11 cellular contexts compared by ENCODE assay signal in genomic region chr12:9866786-9867379, GRCh38. TPM values are rescaled to one million over a fixed set of nuclear protein-coding genes. Genes with fewer than 3 reads are reported as not detected.
DNase-seq lines count a peak whose midpoint lies in the region; ATAC-seq and TF ChIP-seq lines count a peak whose summit lies in the region.
"Had no signal": no experiment of that assay in that cellular context is flagged by ENCODE, and none has a peak within 500 bp of the region (broad histone marks: within the 10 kb centered on the region; RNA-seq: fewer than 3 reads in every experiment).

No MANE protein-coding gene starts in this region.

- ATAC-seq in naive thymus-derived CD4-positive, alpha-beta T cell: no peak
- ATAC-seq in HG02938 (IDR thresholded peaks at IDR 0.05; ENCODE audit: unreplicated experiment): no peak

- CTCF ChIA-PET in MCF 10A (lab: Yijun Ruan, JAX): interaction anchor here (0.6 to 0.7 kb wide), 3 partner anchors 30 to 124 kb away, joined by 3 to 4 read pairs (median 4); no protein-coding TSS in a partner anchor
- CTCF ChIA-PET in naive thymus-derived CD4-positive, alpha-beta T cell (lab: Charles Lee): interaction anchor here (0.7 to 1.6 kb wide), 7 partner anchors 53 to 124 kb away, joined by 3 to 5 read pairs (median 4); no protein-coding TSS in a partner anchor

- no peaks in the 10 kb centered on the region for H3K27me3 ChIP-seq in ACC112 (ENCODE audit: insufficient read depth, low read length)
- H3K27me3 ChIP-seq in naive thymus-derived CD4-positive, alpha-beta T cell (ENCODE audit: control insufficient read depth in 2 of 2, insufficient read depth in 2 of 2, low read length in 2 of 2): no peaks in the 10 kb centered on the region

- H3K27me3 Mint-ChIP-seq in MCF 10A (ENCODE audit: insufficient read depth, unreplicated experiment): no peaks in the 10 kb centered on the region
- no peaks in the 10 kb centered on the region for H3K27me3 Mint-ChIP-seq in naive thymus-derived CD4-positive, alpha-beta T cell

- peaks cover 42% of the 10 kb centered on the region for H3K79me2 ChIP-seq in ACC112 (ENCODE audit: control insufficient read depth, insufficient read depth, low read length, unreplicated experiment)

- intact Hi-C loops in MCF 10A (cut with micrococcal nuclease): loop anchor here (10.0 kb wide), 1 partner anchor 348 kb away; the partner anchor contains the start of gene GABARAPL1
- intact Hi-C loops in naive thymus-derived CD4-positive, alpha-beta T cell (cut with micrococcal nuclease): loop anchor here (1.0 to 5.0 kb wide), 7 partner anchors 7 to 856 kb away; partner anchors contain the start of genes MAGOHB (in 1 of the 2) and YBX3 (in 1 of the 2)

- H3K4me1 ChIP-seq in ACC112 (ENCODE audit: control insufficient read depth, insufficient read depth, low read length, unreplicated experiment): peaks cover 12% of the 10 kb centered on the region
- H3K4me1 ChIP-seq in naive thymus-derived CD4-positive, alpha-beta T cell (ENCODE audit: control insufficient read depth in 2 of 2, insufficient read depth in 2 of 2, low read length in 2 of 2): peaks cover 13 to 23% of the 10 kb centered on the region in 2 donors

- peak overlapping the region; percentile 21 for H3K27ac Mint-ChIP-seq in MCF 10A (ENCODE audit: low read depth, unreplicated experiment)
- peak overlapping the region; percentile 68 to 100 (median 92) for H3K27ac Mint-ChIP-seq in naive thymus-derived CD4-positive, alpha-beta T cell

- no peak overlapping the region for H2AFZ ChIP-seq in ACC112 (ENCODE audit: low read length, unreplicated experiment)

- BruUV-seq in MCF 10A (replicated peaks; lab: Mats Ljungman, UMichigan): no TSS peak

- 0 out of 2 replicates have a peak, but pooled peaks cover 3% of the 10 kb centered on the region for H3K36me3 ChIP-seq in ACC112 (ENCODE audit: insufficient read depth, low read length)
- peaks cover 0 to 5% (median 0%) of the 10 kb centered on the region in 3 experiments for H3K36me3 ChIP-seq in naive thymus-derived CD4-positive, alpha-beta T cell (ENCODE audit: control insufficient read depth in 2 of 3, insufficient read depth in 3 of 3, low read length in 3 of 3)

- H3K27ac ChIP-seq in ACC112 (ENCODE audit: low read depth, low read length): no peak overlapping the region
- H3K27ac ChIP-seq in naive thymus-derived CD4-positive, alpha-beta T cell (ENCODE audit: low read depth, low read length): peak overlapping the region; percentile 94

- peak overlapping the region; percentile 43 for H3K4me3 Mint-ChIP-seq in MCF 10A (ENCODE audit: unreplicated experiment)
- H3K4me3 Mint-ChIP-seq in naive thymus-derived CD4-positive, alpha-beta T cell: peak overlapping the region; percentile 82 to 99 (median 92)
- H3K4me3 Mint-ChIP-seq: neural crest cell had no signal

- DNase-seq in HS-5 (ENCODE audit: low read depth) (peak; percentile 24), MCF 10A (ENCODE audit: unreplicated experiment) (no peak), foreskin melanocyte (no peak), SK-N-DZ (ENCODE audit: low spot score) (no peak), cortex of kidney (lab: John Stamatoyannopoulos, UW) (no peak)
- DNase-seq in naive thymus-derived CD4-positive, alpha-beta T cell: no peak
- DNase-seq: NCI-H446; stimulated activated CD8-positive, alpha-beta memory T cell treated with anti-CD3 and anti-CD28 coated beads, Interleukin-4, amount 100 ng/mL, for 48 hours had no signal

- H3K9me3 ChIP-seq in naive thymus-derived CD4-positive, alpha-beta T cell (ENCODE audit: control insufficient read depth in 2 of 3, low read length in 3 of 3): peaks cover 0 to 4% (median 0%) of the 10 kb centered on the region in 3 experiments

- peaks cover 41% of the 10 kb centered on the region for H3K4me1 Mint-ChIP-seq in MCF 10A (ENCODE audit: insufficient read depth, unreplicated experiment)
- H3K4me1 Mint-ChIP-seq in naive thymus-derived CD4-positive, alpha-beta T cell: peaks cover 29 to 55% (median 46%) of the 10 kb centered on the region in 7 donors

- TF ChIP-seq CTCF in MCF 10A (IDR thresholded peaks at IDR 0.05; ENCODE audit: unreplicated experiment): no peak

- no peaks in the 10 kb centered on the region for H3K9me3 Mint-ChIP-seq in MCF 10A (ENCODE audit: unreplicated experiment)
- H3K9me3 Mint-ChIP-seq in naive thymus-derived CD4-positive, alpha-beta T cell: peaks cover 5 to 18% (median 11%) of the 10 kb centered on the region in 11 donors

- peak overlapping the region; percentile 77 for H3K4me3 ChIP-seq in ACC112 (ENCODE audit: low read depth, low read length)
- H3K4me3 ChIP-seq in naive thymus-derived CD4-positive, alpha-beta T cell (ENCODE audit: low read length): peak overlapping the region; percentile 70

- no peaks in the 10 kb centered on the region for H3K36me3 Mint-ChIP-seq in MCF 10A (ENCODE audit: insufficient read depth, unreplicated experiment)
- peaks cover 14 to 34% (median 25%) of the 10 kb centered on the region in 5 donors for H3K36me3 Mint-ChIP-seq in naive thymus-derived CD4-positive, alpha-beta T cell

- POLR2A ChIA-PET in MCF 10A (lab: Yijun Ruan, JAX): interaction anchor here (0.6 to 1.2 kb wide), 3 partner anchors 53 to 345 kb away, joined by 3 to 4 read pairs (median 3); partner anchors contain the start of gene GABARAPL1
- POLR2A ChIA-PET in naive thymus-derived CD4-positive, alpha-beta T cell (lab: Charles Lee): interaction anchor here (0.6 to 4.2 kb wide), 17 partner anchors 11 to 493 kb away, joined by 3 to 88 read pairs (median 4); partner anchors contain the start of gene CD69

RNA-seq across cellular contexts. Expression of gene CLEC2B, which starts 2.3 kb away (rescaled TPM):
- total RNA-seq in MCF 10A (2022): 1.8 and 2.2 TPM in 2 replicates
- 10 to 100 TPM; 50.1 to 86.8 (median 73.8) TPM for total RNA-seq in naive thymus-derived CD4-positive, alpha-beta T cell
- polyA plus RNA-seq in naive thymus-derived CD4-positive, alpha-beta T cell: 10 to 100 TPM; 22.1 to 61.2 TPM
- polyA plus RNA-seq in SK-N-DZ (2014; cell fraction: cytosol; rRNA removed): not detected in 2 replicates
- not detected in 2 replicates for polyA plus RNA-seq in SK-N-DZ (2014; cell fraction: nucleus; rRNA removed)

RNA-seq across cellular contexts. Expression of gene KLRF2, which starts 14.4 kb away (rescaled TPM):
- total RNA-seq in MCF 10A (2022): not detected in 2 replicates
- not detected for total RNA-seq in naive thymus-derived CD4-positive, alpha-beta T cell
- polyA plus RNA-seq in naive thymus-derived CD4-positive, alpha-beta T cell: not detected
- polyA plus RNA-seq in SK-N-DZ (2014; cell fraction: cytosol; rRNA removed): not detected in 2 replicates
- not detected in 2 replicates for polyA plus RNA-seq in SK-N-DZ (2014; cell fraction: nucleus; rRNA removed)
- total RNA-seq: neural crest cell had no signal

RNA-seq across cellular contexts. Expression of gene KLRF1, which starts 39.6 kb away (rescaled TPM):
- total RNA-seq in MCF 10A (2022): not detected in 2 replicates
- total RNA-seq in naive thymus-derived CD4-positive, alpha-beta T cell: 10 to 100 TPM in 1 of 5 experiments, 1 to 10 TPM in 2, under 1 TPM in 2; 0.35 to 34.8 (median 1.0) TPM
- polyA plus RNA-seq in naive thymus-derived CD4-positive, alpha-beta T cell: 1 to 10 TPM; 1.3 to 1.6 TPM
- not detected in 2 replicates for polyA plus RNA-seq in SK-N-DZ (2014; cell fraction: cytosol; rRNA removed)
- polyA plus RNA-seq in SK-N-DZ (2014; cell fraction: nucleus; rRNA removed): not detected in 2 replicates
- total RNA-seq: neural crest cell had no signal

Comparison
In these comparisons a context has a peak if more than half of its experiments do, and no peak if none do; other contexts are left out.
1. RNA of gene CLEC2B, which starts 2.3 kb away (total RNA-seq): 50.1 to 86.8 TPM in naive thymus-derived CD4-positive, alpha-beta T cell; 1.8 to 2.2 TPM in MCF 10A; every median in the first group is over 10 times any median in the second.